8 cellular contexts compared by ENCODE assay signal in the genomic region with DNA sequence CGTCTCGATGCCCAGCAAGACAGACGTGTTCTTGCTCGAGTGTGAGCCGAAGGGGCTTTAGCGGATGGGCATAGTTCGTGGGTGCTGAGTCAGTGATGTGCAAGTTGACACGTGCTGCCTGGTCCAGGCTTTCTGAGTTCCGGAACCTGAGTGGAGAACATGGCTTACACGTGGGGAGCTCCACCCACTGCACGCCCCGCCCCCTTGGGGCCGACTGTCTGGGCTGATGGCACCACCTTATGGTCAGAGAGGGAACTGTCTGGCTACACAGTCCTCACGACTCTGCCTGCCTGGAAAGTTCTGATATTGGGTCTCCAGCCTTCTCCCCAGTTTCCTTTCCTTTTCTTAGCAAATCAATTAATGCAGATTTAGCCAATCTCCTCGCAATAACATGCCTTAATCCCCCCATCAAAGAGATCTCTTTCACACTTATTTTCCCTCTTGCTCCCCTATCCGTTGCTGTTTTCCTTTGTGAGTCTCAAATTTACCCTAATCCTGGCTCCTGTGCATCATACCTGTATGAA. TPM values are rescaled to one million over a fixed set of nuclear protein-coding genes. Genes with fewer than 3 reads are reported as not detected.
DNase-seq lines count a peak whose midpoint lies in the region; ATAC-seq and TF ChIP-seq lines count a peak whose summit lies in the region.

No MANE protein-coding gene starts in this region.

- H3K36me3 ChIP-seq in lung (ENCODE audit: control insufficient read depth in 2 of 2, insufficient read depth in 2 of 2, low read length in 2 of 2) = no peaks in the 10 kb centered on the region

- H3K4me1 ChIP-seq in lung (ENCODE audit: control insufficient read depth in 2 of 2, insufficient read depth in 2 of 2, low read length in 2 of 2) = peaks cover 0 to 8% of the 10 kb centered on the region in 2 donors

- DNase-seq in Ammon's horn (ENCODE audit: low spot score) (peak; percentile 84), NCI-H446 treated with DMSO at 0.1 percent for 48 hours (lab: John Stamatoyannopoulos, UW) (peak; percentile 20), dedifferentiated amniotic fluid mesenchymal stem cell (ENCODE audit: extremely low spot score) (peak; percentile 47), lung (ENCODE audit: low spot score) (peak; percentile 85)
- DNase-seq in activated CD4-positive, alpha-beta T cell treated with anti-CD3 and anti-CD28 coated beads for 4 hours = peak; percentile 58 to 60
- peak; percentile 33 for DNase-seq in stimulated activated CD8-positive, alpha-beta memory T cell treated with anti-CD3 and anti-CD28 coated beads, Interleukin-12 subunit alpha, Interleukin-12 subunit beta, amount 100 ng/mL, for 4 hours (ENCODE audit: low read depth)

- no peaks in the 10 kb centered on the region for H3K9me3 ChIP-seq in lung (ENCODE audit: control insufficient read depth in 2 of 2, insufficient read depth in 1 of 2, low read length in 1 of 2)

- H3K4me3 ChIP-seq in lung = no peak overlapping the region

- WGBS in lung, 2 donors = 39 to 40% methylated on average over 16 of the region's 16 CpGs

- peaks cover 4% of the 10 kb centered on the region for H3K27me3 ChIP-seq in lung (ENCODE audit: control insufficient read depth, insufficient read depth)

- ATAC-seq in GM19023 (IDR thresholded peaks at IDR 0.05; ENCODE audit: unreplicated experiment) (peak; percentile 60), HG03175 (IDR thresholded peaks at IDR 0.05; ENCODE audit: unreplicated experiment) (peak; percentile 70), lung (ENCODE audit: insufficient read depth, low FRiP score) (peak; percentile 87)

- H3K27ac ChIP-seq in lung (ENCODE audit: low read depth in 1 of 2, low read length in 1 of 2) = no peak overlapping the region

- peak; percentile 85 for TF ChIP-seq CTCF in lung (IDR thresholded peaks at IDR 0.05; ENCODE audit: control extremely low read depth, extremely low read depth)

RNA-seq across cellular contexts. Expression of a gene that starts 3.8 kb away (rescaled TPM):
- total RNA-seq in lung = 10 to 100 TPM in 1 of 2 donors, 1 to 10 TPM in 1; 6.6 to 10.2 TPM
- polyA plus RNA-seq in lung = 10 to 100 TPM in 1 of 2 donors, 1 to 10 TPM in 1; 3.1 to 18.1 TPM

Comparison
In these comparisons a context has a peak if more than half of its experiments do, and no peak if none do; other contexts are left out.
1. DNase-seq: peak in every context shown above with its lines; median percentile 85 in lung; 84 in Ammon's horn; 59 in activated CD4-positive, alpha-beta T cell treated with anti-CD3 and anti-CD28 coated beads for 4 hours; 47 in dedifferentiated amniotic fluid mesenchymal stem cell; 33 in stimulated activated CD8-positive, alpha-beta memory T cell treated with anti-CD3 and anti-CD28 coated beads, Interleukin-12 subunit alpha, Interleukin-12 subunit beta, amount 100 ng/mL, for 4 hours; 20 in NCI-H446 treated with DMSO at 0.1 percent for 48 hours.